Comparison of ENCODE assay signal across 11 cellular contexts in the genomic region with DNA sequence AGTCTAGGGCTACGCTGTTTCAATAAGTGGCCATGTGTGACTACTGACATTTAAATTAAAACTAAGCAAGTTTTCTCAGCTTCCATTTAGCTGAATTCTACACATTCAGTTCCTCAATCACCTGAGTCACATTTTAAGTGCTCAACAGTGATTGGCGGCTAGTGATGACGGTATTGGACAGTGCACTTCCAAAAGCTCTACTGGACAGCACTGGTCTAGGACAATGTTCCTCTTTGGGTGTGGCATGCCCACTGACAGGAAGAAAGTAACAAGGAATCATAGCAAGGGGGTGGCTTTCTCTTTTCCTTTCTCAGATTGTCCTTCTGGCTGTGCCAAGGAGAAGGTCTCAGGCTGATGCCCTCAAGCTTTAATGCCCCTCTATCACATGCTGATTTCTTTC. TPM values are rescaled to one million over a fixed set of nuclear protein-coding genes. Genes with fewer than 3 reads are reported as not detected.
"Had no signal": no experiment of that assay in that cellular context is flagged by ENCODE, and none has a peak within 500 bp of the region (broad histone marks: within the 10 kb centered on the region; RNA-seq: fewer than 3 reads in every experiment).

No MANE protein-coding gene starts in this region.

- H3K27ac ChIP-seq: KMS-11 had no signal

- ATAC-seq: GM23338, HCT116 had no signal

- H3K9ac ChIP-seq: KMS-11 had no signal

- DNase-seq: H7, HFFc6, KBM-7 had no signal

- H3K4me2 ChIP-seq: GM23338, KMS-11 had no signal

- H3K4me1 ChIP-seq: HAP-1 had no signal

- FAIRE-seq: HTR-8/SVneo had no signal

- H3K36me3 ChIP-seq: HAP-1 had no signal

- H3K9me3 ChIP-seq: HAP-1 had no signal

- H3K4me3 ChIP-seq: GM23338, HAP-1 had no signal

- H2AFZ ChIP-seq: GM23338 had no signal

RNA-seq across cellular contexts. Expression of gene IGSF21, which starts 11.7 kb away (rescaled TPM):
- total RNA-seq: H4, HFFc6, HT-29 had no signal
- polyA plus RNA-seq: IgD-negative memory B cell had no signal
